Comparison of ENCODE assay signal across 14 cellular contexts in the genomic region with DNA sequence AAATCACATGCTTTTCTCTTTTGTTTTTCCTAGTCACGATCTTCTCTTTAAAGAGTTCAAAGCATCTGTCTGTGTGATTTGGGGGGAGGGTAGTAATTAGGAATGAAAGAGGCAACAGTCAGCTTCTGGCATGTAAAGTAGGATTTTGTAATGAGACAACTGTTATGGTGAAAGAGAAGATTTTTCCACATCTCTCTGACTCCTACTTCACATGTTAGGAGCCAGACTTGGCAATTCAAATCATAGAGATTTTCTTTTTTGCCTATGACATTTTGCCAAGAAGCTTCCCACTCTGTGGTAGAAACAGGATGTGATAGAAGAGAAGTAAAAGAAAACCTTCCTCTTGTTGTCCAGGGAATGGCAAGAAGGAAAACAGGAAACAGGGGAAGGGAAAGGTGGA. TPM values are rescaled to one million over a fixed set of nuclear protein-coding genes. Genes with fewer than 3 reads are reported as not detected.
DNase-seq lines count a peak whose midpoint lies in the region; ATAC-seq, FAIRE-seq and TF ChIP-seq lines count a peak whose summit lies in the region.
"Had no signal": no experiment of that assay in that cellular context is flagged by ENCODE, and none has a peak within 500 bp of the region (broad histone marks: within the 10 kb centered on the region; RNA-seq: fewer than 3 reads in every experiment).

No MANE protein-coding gene starts in this region.

- no peak overlapping the region for H3K27ac ChIP-seq in K562 (ENCODE audit: extremely low read depth, low read depth, low read length)
- no peak overlapping the region for H3K27ac ChIP-seq in suprapubic skin
- no peak overlapping the region for H3K27ac ChIP-seq in WERI-Rb-1
- H3K27ac ChIP-seq in sigmoid colon = peak overlapping the region in 1 of 4 donors; percentile 36

- H3K36me3 ChIP-seq in K562 (ENCODE audit: control insufficient read depth, insufficient read depth, low read length) (no peaks in the 10 kb centered on the region), suprapubic skin (no peaks in the 10 kb centered on the region), WERI-Rb-1 (no peaks in the 10 kb centered on the region), sigmoid colon (no peaks in the 10 kb centered on the region)
- H3K36me3 ChIP-seq: heart right ventricle, tibial nerve had no signal

- peak overlapping the region; percentile 46 for H2AFZ ChIP-seq in K562 (ENCODE audit: low read depth, low read length)

- TF ChIP-seq EP300 in K562 (IDR thresholded peaks at IDR 0.05; ENCODE audit: low read length) = no peak
- TF ChIP-seq EP300 in suprapubic skin (IDR thresholded peaks at IDR 0.05) = no peak
- TF ChIP-seq EP300 in sigmoid colon (IDR thresholded peaks at IDR 0.05) = no peak

- no peak overlapping the region for H3K9ac ChIP-seq in K562 (ENCODE audit: insufficient read depth in 1 of 2, low read depth in 2 of 2, low read length in 2 of 2)

- in situ Hi-C loops in K562 (cut with MboI) = loop anchor here (5.0 kb wide), 2 partner anchors 505 to 960 kb away; no protein-coding TSS in a partner anchor

- 31% methylated on average over 1 of the region's 1 CpG for WGBS in K562 (ENCODE audit: insufficient coverage, low coverage, missing lambda C conversion rate)
- 44% methylated on average over 1 of the region's 1 CpG for WGBS in suprapubic skin
- 43 to 76% methylated on average over 1 of the region's 1 CpG for WGBS in sigmoid colon, 2 donors

- H3K9me3 ChIP-seq in K562 (replicated peaks; ENCODE audit: control insufficient read depth, insufficient read depth, low read depth, low read length) (no peaks in the 10 kb centered on the region), suprapubic skin (no peaks in the 10 kb centered on the region), WERI-Rb-1 (ENCODE audit: severe bottlenecking) (no peaks in the 10 kb centered on the region), sigmoid colon (no peaks in the 10 kb centered on the region)
- H3K9me3 ChIP-seq: heart right ventricle, tibial nerve had no signal

- H3K9me1 ChIP-seq in K562 (ENCODE audit: control insufficient read depth, insufficient read depth, low read length) = no peaks in the 10 kb centered on the region

- no peak for TF ChIP-seq RAD21 in K562 (CRISPR knock-in tag; conservative IDR thresholded peaks at IDR 0.05 in 1 of 2, IDR thresholded peaks at IDR 0.05 in 1 of 2)

- no peak overlapping the region for H3K4me2 ChIP-seq in K562 (ENCODE audit: insufficient read depth, low read length)

- CTCF ChIA-PET in K562 (lab: Yijun Ruan, JAX; ENCODE audit: low intra/inter-chr PET ratio) = no interaction called here

- H3K4me1 ChIP-seq in K562 (replicated peaks in 1 of 2; ENCODE audit: control insufficient read depth in 2 of 2, insufficient read depth in 2 of 2, low read length in 2 of 2) = peaks cover 4 to 8% of the 10 kb centered on the region in 2 experiments
- no peaks in the 10 kb centered on the region for H3K4me1 ChIP-seq in suprapubic skin
- peaks cover 0 to 13% (median 0%) of the 10 kb centered on the region in 4 donors for H3K4me1 ChIP-seq in sigmoid colon

- TF ChIP-seq POLR2A in K562 (conservative IDR thresholded peaks at IDR 0.05) = no peak
- no peak for TF ChIP-seq POLR2A in suprapubic skin (IDR thresholded peaks at IDR 0.05)
- no peak for TF ChIP-seq POLR2A in sigmoid colon (IDR thresholded peaks at IDR 0.05)

- TF ChIP-seq CTCF in K562 (IDR thresholded peaks at IDR 0.05 in 2 of 3, conservative IDR thresholded peaks at IDR 0.05 in 1 of 3; ENCODE audit: insufficient read depth in 2 of 3, low read depth in 1 of 3, low read length in 3 of 3) = no peak
- TF ChIP-seq CTCF in fibroblast of villous mesenchyme (IDR thresholded peaks at IDR 0.05; ENCODE audit: insufficient read depth, low read depth, low read length) = no peak
- no peak for TF ChIP-seq CTCF in suprapubic skin (IDR thresholded peaks at IDR 0.05)
- TF ChIP-seq CTCF in WERI-Rb-1 (IDR thresholded peaks at IDR 0.05; ENCODE audit: low read depth, low read length) = no peak
- no peak for TF ChIP-seq CTCF in sigmoid colon (IDR thresholded peaks at IDR 0.05)

- no peak for FAIRE-seq in K562 (lab: Jason Lieb, UNC)
- FAIRE-seq: endometrium, kidney had no signal

- no peaks in the 10 kb centered on the region for H3K79me2 ChIP-seq in K562 (ENCODE audit: control insufficient read depth, insufficient read depth, low read length)

- no peaks in the 10 kb centered on the region for H4K20me1 ChIP-seq in K562 (replicated peaks; ENCODE audit: control insufficient read depth, insufficient read depth, low read length)

- H3K4me3 ChIP-seq in K562 = no peak overlapping the region
- H3K4me3 ChIP-seq in fibroblast of villous mesenchyme (ENCODE audit: low read depth, low read length) = no peak overlapping the region
- no peak overlapping the region for H3K4me3 ChIP-seq in skeletal muscle cell (ENCODE audit: low read depth, low read length)
- no peak overlapping the region for H3K4me3 ChIP-seq in suprapubic skin
- no peak overlapping the region for H3K4me3 ChIP-seq in WERI-Rb-1 (ENCODE audit: low read depth, low read length)
- no peak overlapping the region for H3K4me3 ChIP-seq in sigmoid colon
- H3K4me3 ChIP-seq: heart right ventricle, tibial nerve had no signal

- DNase-seq in GM04504 (ENCODE audit: low read depth) (peak; percentile 69), K562 (ENCODE audit: extremely low read depth in 1 of 4, low spot score in 3 of 4) (no peak), fibroblast of villous mesenchyme (ENCODE audit: low read depth) (peak; percentile 57), skeletal muscle cell (ENCODE audit: low read depth) (peak; percentile 31), SW 1271 (lab: John Stamatoyannopoulos, UW) (no peak), suprapubic skin (ENCODE audit: low spot score in 2 of 2) (no peak), WERI-Rb-1 (no peak), sigmoid colon (no peak)
- DNase-seq: activated CD8-positive, alpha-beta T cell treated with anti-CD3 and anti-CD28 coated beads for 36 hours; heart right ventricle; kidney; NCI-H748 treated with DMSO at 0.1 percent for 48 hours had no signal

- no peaks in the 10 kb centered on the region for H3K27me3 ChIP-seq in K562 (ENCODE audit: control insufficient read depth in 2 of 2, insufficient read depth in 2 of 2, low read length in 2 of 2)
- no peaks in the 10 kb centered on the region for H3K27me3 ChIP-seq in suprapubic skin
- H3K27me3 ChIP-seq in WERI-Rb-1 (ENCODE audit: insufficient read depth, low read depth, severe bottlenecking) = no peaks in the 10 kb centered on the region
- no peaks in the 10 kb centered on the region for H3K27me3 ChIP-seq in sigmoid colon
- H3K27me3 ChIP-seq: heart right ventricle, tibial nerve had no signal

- POLR2A ChIA-PET in K562 (lab: Yijun Ruan, JAX) = interaction anchor here (1.0 kb wide), 1 partner anchor 12 kb away, joined by 3 read pairs; no protein-coding TSS in a partner anchor

- no TSS peak for BruUV-seq in K562 (replicated peaks; lab: Mats Ljungman, UMichigan)

- ATAC-seq in K562 = no peak
- ATAC-seq: activated CD8-positive, alpha-beta T cell treated with anti-CD3 and anti-CD28 coated beads for 36 hours had no signal

- intact Hi-C loops in K562 (cut with micrococcal nuclease) = no loop called here
- intact Hi-C loops in sigmoid colon (cut with DNase I) = no loop called here

TF ChIP-seq in K562, 482 proteins besides CTCF, POLR2A, EP300 and RAD21 (continues in another document):
- TF ChIP-seq SUPT5H (IDR thresholded peaks at IDR 0.05) = no peak

RNA-seq across cellular contexts. Expression of gene KLHL7, which starts 38.3 kb away (rescaled TPM):
- total RNA-seq in K562 (2011; cell fraction: chromatin; rRNA removed; ENCODE audit: low replicate concordance) = 17.3 and 18.5 TPM in 2 replicates
- 15.0 and 16.7 TPM in 2 replicates for total RNA-seq in K562 (2011; cell fraction: nucleolus; rRNA removed)
- total RNA-seq in K562 (2011; cell fraction: nucleoplasm; rRNA removed) = 16.5 and 17.6 TPM in 2 replicates
- 29.6 and 30.1 TPM in 2 replicates for total RNA-seq in K562 (2014; rRNA removed)
- total RNA-seq in K562 (2014; rRNA removed; fragmentation: Illumina TruSeq; extraction: Trizol) = 34.6 and 37.6 TPM in 2 replicates
- total RNA-seq in K562 (2015; rRNA removed; fragmentation: Illumina TruSeq; extraction: Trizol) = 30.2 and 32.3 TPM in 2 replicates
- total RNA-seq in K562 (2021) = 28.1 and 28.4 TPM in 2 replicates
- 42.5 and 63.1 TPM in 2 replicates for polyA plus RNA-seq in K562 (2011; rRNA removed)
- 25.2 and 25.3 TPM in 2 replicates for polyA plus RNA-seq in K562 (2011; cell fraction: cytosol; rRNA removed)
- 8.5 and 15.8 TPM in 2 replicates for polyA plus RNA-seq in K562 (2011; cell fraction: nucleus; rRNA removed)
- 21.6 and 23.4 TPM in 2 replicates for polyA plus RNA-seq in K562 (2012)
- 29.4 and 34.0 TPM in 2 replicates for polyA plus RNA-seq in K562 (2014; fragmentation: Illumina TruSeq; extraction: Trizol)
- 1 to 10 TPM; 4.2 to 7.8 TPM for polyA plus RNA-seq in K562 (2014; fragmentation: Nextera tagmentation; extraction: Ambion mirVana)
- polyA plus RNA-seq in K562 (2014; rRNA removed) = 38.6 and 42.8 TPM in 2 replicates
- polyA minus RNA-seq in K562 (2011; rRNA and poly(A)+ RNA removed) = 33.9 and 37.5 TPM in 2 replicates
- 21.7 and 23.7 TPM in 2 replicates for polyA minus RNA-seq in K562 (2011; cell fraction: cytosol; rRNA and poly(A)+ RNA removed)
- 10.8 and 24.2 TPM in 2 replicates for polyA minus RNA-seq in K562 (2011; cell fraction: nucleus; rRNA and poly(A)+ RNA removed)
- total RNA-seq in fibroblast of villous mesenchyme = 27.6 and 34.1 TPM in 2 replicates
- total RNA-seq in suprapubic skin = 10 to 100 TPM; 18.5 to 27.2 (median 26.8) TPM
- total RNA-seq in sigmoid colon = 10 to 100 TPM; 26.9 to 42.5 (median 28.4) TPM
- 10 to 100 TPM; 12.5 to 14.1 (median 13.2) TPM for polyA plus RNA-seq in sigmoid colon

RNA-seq across cellular contexts. Expression of gene HYCC1, which starts 53.3 kb away (rescaled TPM):
- 25.8 and 69.5 TPM in 2 replicates for total RNA-seq in K562 (2011; cell fraction: chromatin; rRNA removed; ENCODE audit: low replicate concordance)
- 12.5 and 14.9 TPM in 2 replicates for total RNA-seq in K562 (2011; cell fraction: nucleolus; rRNA removed)
- total RNA-seq in K562 (2011; cell fraction: nucleoplasm; rRNA removed) = 25.1 and 44.4 TPM in 2 replicates
- total RNA-seq in K562 (2014; rRNA removed) (18.8 and 24.7 TPM in 2 replicates), K562 (2014; rRNA removed; fragmentation: Illumina TruSeq; extraction: Trizol) (37.0 and 41.1 TPM in 2 replicates), K562 (2015; rRNA removed; fragmentation: Illumina TruSeq; extraction: Trizol) (26.5 and 38.1 TPM in 2 replicates), K562 (2021) (37.9 and 43.0 TPM in 2 replicates), fibroblast of villous mesenchyme (59.3 and 69.1 TPM in 2 replicates), suprapubic skin (10 to 100 TPM in 3 of 4 donors, 1 to 10 TPM in 1; 8.3 to 22.6 (median 12.7) TPM), sigmoid colon (10 to 100 TPM; 28.8 to 49.9 (median 35.0) TPM)
- polyA plus RNA-seq in K562 (2011; rRNA removed) (31.2 and 39.8 TPM in 2 replicates), K562 (2014; fragmentation: Illumina TruSeq; extraction: Trizol) (40.4 and 44.7 TPM in 2 replicates), K562 (2014; fragmentation: Nextera tagmentation; extraction: Ambion mirVana) (10 to 100 TPM; 11.2 to 16.0 TPM), K562 (2014; rRNA removed) (33.3 and 40.6 TPM in 2 replicates), sigmoid colon (1 to 10 TPM; 1.4 to 8.1 (median 4.2) TPM)
- 7.6 and 15.5 TPM in 2 replicates for polyA plus RNA-seq in K562 (2011; cell fraction: cytosol; rRNA removed)
- polyA plus RNA-seq in K562 (2011; cell fraction: nucleus; rRNA removed) = 22.5 and 31.5 TPM in 2 replicates
- polyA plus RNA-seq in K562 (2012) = 16.3 and 36.3 TPM in 2 replicates
- 41.3 and 50.1 TPM in 2 replicates for polyA minus RNA-seq in K562 (2011; rRNA and poly(A)+ RNA removed)
- polyA minus RNA-seq in K562 (2011; cell fraction: cytosol; rRNA and poly(A)+ RNA removed) = 13.6 and 20.0 TPM in 2 replicates
- 25.4 and 45.8 TPM in 2 replicates for polyA minus RNA-seq in K562 (2011; cell fraction: nucleus; rRNA and poly(A)+ RNA removed)

Comparison
In these comparisons a context has a peak if more than half of its experiments do, and no peak if none do; other contexts are left out.
1. DNase-seq: peak in GM04504 (single experiment), fibroblast of villous mesenchyme (single experiment) and skeletal muscle cell (single experiment); none in K562 (0 of 4), SW 1271 (0 of 2), suprapubic skin (0 of 2), WERI-Rb-1 (single experiment) and sigmoid colon (single experiment).